ENCODE assay signal across 5 cellular contexts in the genomic region with DNA sequence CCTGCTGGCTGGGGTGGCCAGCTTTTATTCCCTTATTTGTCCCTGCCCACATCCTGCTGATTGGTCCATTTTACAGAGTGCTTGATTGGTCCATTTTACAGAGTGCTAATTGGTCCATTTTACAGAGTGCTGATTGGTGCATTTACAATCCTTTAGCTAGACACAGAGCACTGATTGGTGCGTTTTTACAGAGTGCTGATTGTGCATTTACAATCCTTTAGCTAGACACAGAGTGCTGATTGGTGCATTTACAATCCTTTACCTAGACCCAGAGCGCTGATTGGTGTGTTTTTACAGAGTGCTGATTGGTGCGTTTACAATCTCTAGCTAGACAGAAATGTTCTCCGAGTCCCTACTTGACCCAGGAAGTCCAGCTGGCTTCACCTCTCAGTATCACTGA.
DNase-seq lines count a peak whose midpoint lies in the region; ATAC-seq, FAIRE-seq and TF ChIP-seq lines count a peak whose summit lies in the region.
"Not testable (repeated sequence)": the region's sequence is repeated elsewhere in the genome, so short reads cannot be mapped to it uniquely, and the experiment has no call there.

No MANE protein-coding gene starts in this region.

- H3K4me1 Mint-ChIP-seq in WTC11 = not testable (repeated sequence)
- peaks cover 65% of the 10 kb centered on the region for H3K4me1 Mint-ChIP-seq in activated T-cell treated with anti-CD3 and anti-CD28 coated beads, Interleukin-2, amount 50 U/mL, for 24 hours (ENCODE audit: low read depth)

- peaks cover 41 to 98% (median 83%) of the 10 kb centered on the region in 11 experiments for H3K36me3 ChIP-seq in BLaER1 treated with 17β-estradiol and CSF1 and Interleukin-3, amounts not matched to agents 10 nM and 100 nM
- H3K36me3 ChIP-seq in K562 (ENCODE audit: control insufficient read depth, insufficient read depth, low read length) = peaks cover 49% of the 10 kb centered on the region
- H3K36me3 ChIP-seq in osteoblast (ENCODE audit: insufficient read depth, low read length) = not testable (repeated sequence)

- 98% methylated on average over 4 of the region's 4 CpGs for WGBS in K562 (ENCODE audit: insufficient coverage, low coverage, missing lambda C conversion rate)

- not testable (repeated sequence) for H3K27ac Mint-ChIP-seq in WTC11
- peak overlapping the region; percentile 11 for H3K27ac Mint-ChIP-seq in activated T-cell treated with anti-CD3 and anti-CD28 coated beads, Interleukin-2, amount 50 U/mL, for 24 hours

- TF ChIP-seq EP300 in K562 (IDR thresholded peaks at IDR 0.05; ENCODE audit: low read length) = not testable (repeated sequence)

- TF ChIP-seq POLR2A in K562 (conservative IDR thresholded peaks at IDR 0.05) = not testable (repeated sequence)

- not testable (repeated sequence) for H3K27me3 Mint-ChIP-seq in WTC11 (ENCODE audit: low read depth); activated T-cell treated with anti-CD3 and anti-CD28 coated beads, Interleukin-2, amount 50 U/mL, for 24 hours

- H3K36me3 Mint-ChIP-seq in WTC11 = peaks cover 49% of the 10 kb centered on the region
- peaks cover 88% of the 10 kb centered on the region for H3K36me3 Mint-ChIP-seq in activated T-cell treated with anti-CD3 and anti-CD28 coated beads, Interleukin-2, amount 50 U/mL, for 24 hours (ENCODE audit: low read depth)

- peak overlapping the region in 3 of 11 experiments; percentile 67 to 86 (median 82); a peak in 7 of 22 replicates for H3K4me2 ChIP-seq in BLaER1 treated with 17β-estradiol and CSF1 and Interleukin-3, amounts not matched to agents 10 nM and 100 nM
- H3K4me2 ChIP-seq in K562 (ENCODE audit: insufficient read depth, low read length); osteoblast (ENCODE audit: insufficient read depth, low read length): not testable (repeated sequence)

- H3K27ac ChIP-seq in BLaER1 treated with 17β-estradiol and CSF1 and Interleukin-3, amounts not matched to agents 10 nM and 100 nM = peak overlapping the region in 8 of 11 experiments; percentile 52 to 82 (median 72); a peak in 14 of 22 replicates
- not testable (repeated sequence) for H3K27ac ChIP-seq in K562 (ENCODE audit: extremely low read depth, low read depth, low read length); osteoblast (ENCODE audit: low read depth, low read length)

- not testable (repeated sequence) for DNase-seq in WTC11 (ENCODE audit: low spot score); activated T-cell treated with anti-CD3 and anti-CD28 coated beads, Interleukin-2, amount 50 U/mL, for 24 hours
- peak in 1 of 4 experiments; percentile 8 for DNase-seq in K562 (ENCODE audit: extremely low read depth in 1 of 4, low spot score in 3 of 4)
- DNase-seq in osteoblast (ENCODE audit: insufficient read length, low spot score, missing footprints) = peak; percentile 1

- not testable (repeated sequence) for TF ChIP-seq RAD21 in K562 (CRISPR knock-in tag; conservative IDR thresholded peaks at IDR 0.05 in 1 of 2, IDR thresholded peaks at IDR 0.05 in 1 of 2)

- FAIRE-seq in K562 (lab: Jason Lieb, UNC) = not testable (repeated sequence)

- POLR2A ChIA-PET in WTC11 (lab: Charles Lee) = not testable (repeated sequence)
- POLR2A ChIA-PET in K562 (lab: Yijun Ruan, JAX) = interaction anchor here (0.7 kb wide), 1 partner anchor 18 kb away, joined by 3 read pairs; no protein-coding TSS in a partner anchor

- H3K9ac ChIP-seq in BLaER1 treated with 17β-estradiol and CSF1 and Interleukin-3, amounts not matched to agents 10 nM and 100 nM; K562 (ENCODE audit: insufficient read depth in 1 of 2, low read depth in 2 of 2, low read length in 2 of 2): not testable (repeated sequence)

- not testable (repeated sequence) for ATAC-seq in WTC11, K562

- not testable (repeated sequence) for H4K20me1 ChIP-seq in BLaER1 treated with 17β-estradiol and CSF1 and Interleukin-3, amounts not matched to agents 10 nM and 100 nM; K562 (replicated peaks; ENCODE audit: control insufficient read depth, insufficient read depth, low read length); osteoblast (ENCODE audit: insufficient read depth, low read length)

- H3K4me3 ChIP-seq in BLaER1 treated with 17β-estradiol and CSF1 and Interleukin-3, amounts not matched to agents 10 nM and 100 nM; K562; osteoblast (ENCODE audit: insufficient read depth, low read length): not testable (repeated sequence)

- not testable (repeated sequence) for H3K27me3 ChIP-seq in BLaER1 treated with 17β-estradiol and CSF1 and Interleukin-3, amounts not matched to agents 10 nM and 100 nM; K562 (ENCODE audit: control insufficient read depth in 2 of 2, insufficient read depth in 2 of 2, low read length in 2 of 2); osteoblast (ENCODE audit: insufficient read depth, low read length)

- H2AFZ ChIP-seq in K562 (ENCODE audit: low read depth, low read length); osteoblast (ENCODE audit: low read length): not testable (repeated sequence)

- H3K4me3 Mint-ChIP-seq in WTC11; activated T-cell treated with anti-CD3 and anti-CD28 coated beads, Interleukin-2, amount 50 U/mL, for 24 hours: not testable (repeated sequence)

- intact Hi-C loops in K562 (cut with micrococcal nuclease) = not testable (repeated sequence)

- TF ChIP-seq CTCF in WTC11 (IDR thresholded peaks at IDR 0.05); K562 (IDR thresholded peaks at IDR 0.05 in 2 of 3, conservative IDR thresholded peaks at IDR 0.05 in 1 of 3; ENCODE audit: insufficient read depth in 2 of 3, low read depth in 1 of 3, low read length in 3 of 3); osteoblast (IDR thresholded peaks at IDR 0.05; ENCODE audit: extremely low read depth, low read depth, low read length): not testable (repeated sequence)

- peaks cover 8 to 14% (median 13%) of the 10 kb centered on the region in 11 experiments; a peak in 21 of 22 replicates for H3K9me3 ChIP-seq in BLaER1 treated with 17β-estradiol and CSF1 and Interleukin-3, amounts not matched to agents 10 nM and 100 nM (replicated peaks in 1 of 11)
- not testable (repeated sequence) for H3K9me3 ChIP-seq in K562 (replicated peaks; ENCODE audit: control insufficient read depth, insufficient read depth, low read depth, low read length); osteoblast (ENCODE audit: low read depth, low read length)

- H3K4me1 ChIP-seq in BLaER1 treated with 17β-estradiol and CSF1 and Interleukin-3, amounts not matched to agents 10 nM and 100 nM = peaks cover 0 to 52% (median 23%) of the 10 kb centered on the region in 10 experiments; a peak in 13 of 20 replicates
- H3K4me1 ChIP-seq in K562 (replicated peaks in 1 of 2; ENCODE audit: control insufficient read depth in 2 of 2, insufficient read depth in 2 of 2, low read length in 2 of 2) = not testable (repeated sequence)
- peaks cover 22% of the 10 kb centered on the region for H3K4me1 ChIP-seq in osteoblast (ENCODE audit: insufficient read depth, low read length)

- in situ Hi-C loops in K562 (cut with MboI) = not testable (repeated sequence)

- BruUV-seq in K562 (replicated peaks; lab: Mats Ljungman, UMichigan) = not testable (repeated sequence)

- H3K79me2 ChIP-seq in K562 (ENCODE audit: control insufficient read depth, insufficient read depth, low read length); osteoblast (ENCODE audit: insufficient read depth, low read length): not testable (repeated sequence)

- CTCF ChIA-PET in WTC11 (lab: Charles Lee); K562 (lab: Yijun Ruan, JAX; ENCODE audit: low intra/inter-chr PET ratio): not testable (repeated sequence)

- H3K9me1 ChIP-seq in K562 (ENCODE audit: control insufficient read depth, insufficient read depth, low read length) = not testable (repeated sequence)

- H3K9me3 Mint-ChIP-seq in WTC11; activated T-cell treated with anti-CD3 and anti-CD28 coated beads, Interleukin-2, amount 50 U/mL, for 24 hours: not testable (repeated sequence)

TF ChIP-seq in WTC11, 78 proteins besides CTCF, POLR2A, EP300 and RAD21:
- peak; percentile 43; the same call in 1 of the 2 replicates for TF ChIP-seq NFYB (CRISPR knock-in tag; conservative IDR thresholded peaks at IDR 0.05; ENCODE audit: low read depth)

TF ChIP-seq in K562, 482 proteins besides CTCF, POLR2A, EP300 and RAD21:
- TF ChIP-seq ASH1L (IDR thresholded peaks at IDR 0.05; ENCODE audit: borderline replicate concordance, low read depth, partially characterized antibody) (peak; percentile 64), C11orf30 (IDR thresholded peaks at IDR 0.05; ENCODE audit: low read depth) (peak; percentile 58), RBM25 (IDR thresholded peaks at IDR 0.05; ENCODE audit: low read depth, low read length, severe bottlenecking) (peak; percentile 16), NFYB (IDR thresholded peaks at IDR 0.05; ENCODE audit: extremely low read depth, insufficient read length) (peak; percentile 73), MAFG (tag; conservative IDR thresholded peaks at IDR 0.05) (peak; percentile 45), ZNF316 (IDR thresholded peaks at IDR 0.05) (peak; percentile 82), CC2D1A (IDR thresholded peaks at IDR 0.05) (peak; percentile 56)
